Comparison of ENCODE assay signal across 8 cellular contexts in genomic region chr7:6636741-6637543, GRCh38. TPM values are rescaled to one million over a fixed set of nuclear protein-coding genes. Genes with fewer than 3 reads are reported as not detected.
DNase-seq lines count a peak whose midpoint lies in the region; ATAC-seq, FAIRE-seq and TF ChIP-seq lines count a peak whose summit lies in the region.

ZNF316 (plus strand) TSS chr7:6637318; CDS start chr7:6642410, 5,092 bp downstream.

- peak within 1 kb of the TSS; percentile 85 for H3K23ac ChIP-seq in neuronal stem cell (ENCODE audit: low read depth, low read length, poor library complexity)

- H3K4me3 ChIP-seq in ACC112 (ENCODE audit: low read depth, low read length) (peak within 1 kb of the TSS; percentile 96), Peyer's patch (peak within 1 kb of the TSS; percentile 67 to 99 (median 94)), neuronal stem cell (ENCODE audit: low read length in 2 of 2) (peak within 1 kb of the TSS; percentile 85 to 98), suprapubic skin (peak within 1 kb of the TSS; percentile 87)

- H2BK12ac ChIP-seq in neuronal stem cell (ENCODE audit: low read length) = no peak within 1 kb of the TSS

- TF ChIP-seq POLR2A in Peyer's patch (IDR thresholded peaks at IDR 0.05) (peak; percentile 38 to 63), suprapubic skin (IDR thresholded peaks at IDR 0.05) (peak in 1 of 2 donors; percentile 16)

- peak within 1 kb of the TSS; percentile 92 for H3K9ac ChIP-seq in neuronal stem cell (ENCODE audit: low read depth, low read length, poor library complexity)

- H2BK15ac ChIP-seq in neuronal stem cell (ENCODE audit: low read length) = peak within 1 kb of the TSS; percentile 83

- peak; percentile 31 to 79 (median 72) for DNase-seq in Peyer's patch
- DNase-seq in activated effector memory CD4-positive, alpha-beta T cell treated with Interleukin-2 at 50 U/mL for 16 hours = peak; percentile 44
- peak; percentile 100 for DNase-seq in frontal cortex (ENCODE audit: low spot score in 2 of 2)
- no peak for DNase-seq in neuronal stem cell (ENCODE audit: low spot score)
- no peak for DNase-seq in suprapubic skin (ENCODE audit: low spot score in 2 of 2)

- peak within 1 kb of the TSS; percentile 53 for H4K91ac ChIP-seq in neuronal stem cell (ENCODE audit: low read depth, low read length, poor library complexity)

- FAIRE-seq in frontal cortex (lab: Jason Lieb, UNC) = no peak

- peak within 1 kb of the TSS; percentile 93 for H3K4me2 ChIP-seq in neuronal stem cell (ENCODE audit: insufficient read depth, low read length, poor library complexity, severe bottlenecking)

- peak within 1 kb of the TSS; percentile 96 for H2AFZ ChIP-seq in ACC112 (ENCODE audit: low read length, unreplicated experiment)
- H2AFZ ChIP-seq in neuronal stem cell (ENCODE audit: low read length) = peak within 1 kb of the TSS; percentile 94

- no peak within 1 kb of the TSS for H3K4ac ChIP-seq in neuronal stem cell (ENCODE audit: low read length)

- peak within 1 kb of the TSS; percentile 89 for H2AK5ac ChIP-seq in neuronal stem cell (ENCODE audit: low read depth, low read length)

- H3K27ac ChIP-seq in ACC112 (ENCODE audit: low read depth, low read length) (no peak within 1 kb of the TSS), Peyer's patch (peak within 1 kb of the TSS; percentile 54 to 86 (median 86)), neuronal stem cell (replicated peaks; ENCODE audit: low read length) (no peak within 1 kb of the TSS), suprapubic skin (peak within 1 kb of the TSS; percentile 85)

- peaks cover 26% of the 10 kb centered on the region for H3K79me1 ChIP-seq in neuronal stem cell (ENCODE audit: low read depth, low read length)

- no peak for TF ChIP-seq EP300 in suprapubic skin (IDR thresholded peaks at IDR 0.05)

- no peak within 1 kb of the TSS for H4K8ac ChIP-seq in neuronal stem cell (ENCODE audit: low read depth, low read length)

- ATAC-seq in GM18517 (IDR thresholded peaks at IDR 0.05; ENCODE audit: unreplicated experiment) (peak; percentile 42), HG03025 (IDR thresholded peaks at IDR 0.05; ENCODE audit: low FRiP score, unreplicated experiment) (peak; percentile 82)

- WGBS in neuronal stem cell (ENCODE audit: extremely low coverage in 2 of 2, insufficient read length in 2 of 2, insufficient replicate concordance in 1 of 2), 2 donors = no CpG with 5 or more reads among the region's 104 CpGs
- WGBS in suprapubic skin = 4% methylated on average over 13 of the region's 104 CpGs

- H2BK120ac ChIP-seq in neuronal stem cell (ENCODE audit: low read depth, low read length) = no peak within 1 kb of the TSS

- peak within 1 kb of the TSS; percentile 11 for H2BK5ac ChIP-seq in neuronal stem cell (ENCODE audit: low read length)

- no peaks in the 10 kb centered on the region for H3K9me3 ChIP-seq in Peyer's patch
- no peaks in the 10 kb centered on the region for H3K9me3 ChIP-seq in neuronal stem cell (replicated peaks in 1 of 2; ENCODE audit: control insufficient read depth in 2 of 2, insufficient read depth in 1 of 2, low read depth in 1 of 2, low read length in 2 of 2)
- no peaks in the 10 kb centered on the region for H3K9me3 ChIP-seq in suprapubic skin

- H3K36me3 ChIP-seq in ACC112 (ENCODE audit: insufficient read depth, low read length) (peaks cover 3% of the 10 kb centered on the region; the same call in 1 of the 2 replicates), Peyer's patch (peaks cover 0 to 17% (median 0%) of the 10 kb centered on the region in 3 donors), neuronal stem cell (replicated peaks in 1 of 2; ENCODE audit: control insufficient read depth in 2 of 2, insufficient read depth in 2 of 2, low read length in 2 of 2) (peaks cover 14 to 36% of the 10 kb centered on the region in 2 donors), suprapubic skin (peaks cover 20% of the 10 kb centered on the region)

- no peak for TF ChIP-seq CTCF in Peyer's patch (IDR thresholded peaks at IDR 0.05)
- TF ChIP-seq CTCF in suprapubic skin (IDR thresholded peaks at IDR 0.05) = no peak

- H3K27me3 ChIP-seq in ACC112 (ENCODE audit: insufficient read depth, low read length) = no peaks in the 10 kb centered on the region
- no peaks in the 10 kb centered on the region for H3K27me3 ChIP-seq in Peyer's patch
- H3K27me3 ChIP-seq in neuronal stem cell (ENCODE audit: control insufficient read depth in 3 of 3, insufficient read depth in 3 of 3, low read depth in 1 of 3, low read length in 3 of 3) = no peaks in the 10 kb centered on the region
- H3K27me3 ChIP-seq in suprapubic skin = no peaks in the 10 kb centered on the region

- H3K4me1 ChIP-seq in ACC112 (ENCODE audit: control insufficient read depth, insufficient read depth, low read length, unreplicated experiment) (peaks cover 8% of the 10 kb centered on the region), Peyer's patch (peaks cover 0 to 22% (median 11%) of the 10 kb centered on the region in 4 donors), neuronal stem cell (ENCODE audit: control insufficient read depth in 2 of 2, insufficient read depth in 1 of 2, low read depth in 1 of 2, low read length in 2 of 2) (peaks cover 6 to 13% of the 10 kb centered on the region in 2 donors), suprapubic skin (peaks cover 24% of the 10 kb centered on the region)

- H3K18ac ChIP-seq in neuronal stem cell (ENCODE audit: low read length) = peak within 1 kb of the TSS; percentile 95

- peaks cover 29% of the 10 kb centered on the region for H3K79me2 ChIP-seq in ACC112 (ENCODE audit: control insufficient read depth, insufficient read depth, low read length, unreplicated experiment)

- peak within 1 kb of the TSS; percentile 82 for H3K14ac ChIP-seq in neuronal stem cell (ENCODE audit: low read length)

RNA-seq across cellular contexts. Expression of gene ZNF316, which starts in this region (rescaled TPM):
- total RNA-seq in Peyer's patch (10 to 100 TPM; 21.7 to 51.2 (median 39.2) TPM), frontal cortex (15.5 TPM), suprapubic skin (10 to 100 TPM; 20.8 to 58.6 (median 30.6) TPM)
- 11.1 TPM for polyA plus RNA-seq in neuronal stem cell (2013, experiment 1 of 2)
- polyA plus RNA-seq in neuronal stem cell (2013, experiment 2 of 2) = 10.9 TPM

Comparison
In these comparisons a context has a peak if more than half of its experiments do, and no peak if none do; other contexts are left out.
1. H3K27ac ChIP-seq: peak in Peyer's patch (4 of 4) and suprapubic skin (single experiment); none in ACC112 (single experiment) and neuronal stem cell (single experiment).
2. DNase-seq: peak in Peyer's patch (3 of 3), activated effector memory CD4-positive, alpha-beta T cell treated with Interleukin-2 at 50 U/mL for 16 hours (single experiment) and frontal cortex (2 of 2); none in neuronal stem cell (single experiment) and suprapubic skin (0 of 2).
3. Peak in every context shown above with its lines, with median percentiles within 50 percentile points of each other: H3K4me3 ChIP-seq.